Comparison of ENCODE assay signal across 7 cellular contexts in genomic region chr13:27830010-27830409, GRCh38. TPM values are rescaled to one million over a fixed set of nuclear protein-coding genes. Genes with fewer than 3 reads are reported as not detected.
A peak's percentile ranks its signal among the peaks of the same experiment; 100 is the strongest.
DNase-seq lines count a peak whose midpoint lies in the region; TF ChIP-seq lines count a peak whose summit lies in the region.

No MANE protein-coding gene starts in this region.

- TF ChIP-seq CTCF in GM13976 (IDR thresholded peaks at IDR 0.05; ENCODE audit: borderline replicate concordance, control extremely low read depth, extremely low read depth, insufficient read depth, missing control alignments), result peak; percentile 87

- peak; percentile 86 for DNase-seq in GM13976 (ENCODE audit: low spot score)
- peak; percentile 44 for DNase-seq in HK-2 (ENCODE audit: unreplicated experiment)
- DNase-seq in SW480 (ENCODE audit: low spot score), result peak; percentile 70
- peak; percentile 6 for DNase-seq in activated naive CD8-positive, alpha-beta T cell treated with anti-CD3 and anti-CD28 coated beads, Interleukin-2, amount 50 U/mL, for 16 hours (ENCODE audit: low read depth, low spot score)
- peak; percentile 43 for DNase-seq in hepatic stellate cell (ENCODE audit: low spot score)
- peak; percentile 67 for DNase-seq in stimulated activated CD4-positive, alpha-beta T cell treated with anti-CD3 and anti-CD28 coated beads, Interleukin-12 subunit alpha, Interleukin-12 subunit beta, amount 100 ng/mL, for 4 hours
- no peak for DNase-seq in H4 (ENCODE audit: low spot score)

- in situ Hi-C loops in GM13976 (cut with MboI; ENCODE audit: low sequenced_read_pairs, unreplicated experiment), result no loop called here

RNA-seq across cellular contexts. Expression of gene GSX1, which starts 37.7 kb away (rescaled TPM):
- not detected in 2 replicates for total RNA-seq in H4 (2014; rRNA removed; shearing (Covaris generic))
